Comparison of ENCODE assay signal across 8 cellular contexts in the genomic region with DNA sequence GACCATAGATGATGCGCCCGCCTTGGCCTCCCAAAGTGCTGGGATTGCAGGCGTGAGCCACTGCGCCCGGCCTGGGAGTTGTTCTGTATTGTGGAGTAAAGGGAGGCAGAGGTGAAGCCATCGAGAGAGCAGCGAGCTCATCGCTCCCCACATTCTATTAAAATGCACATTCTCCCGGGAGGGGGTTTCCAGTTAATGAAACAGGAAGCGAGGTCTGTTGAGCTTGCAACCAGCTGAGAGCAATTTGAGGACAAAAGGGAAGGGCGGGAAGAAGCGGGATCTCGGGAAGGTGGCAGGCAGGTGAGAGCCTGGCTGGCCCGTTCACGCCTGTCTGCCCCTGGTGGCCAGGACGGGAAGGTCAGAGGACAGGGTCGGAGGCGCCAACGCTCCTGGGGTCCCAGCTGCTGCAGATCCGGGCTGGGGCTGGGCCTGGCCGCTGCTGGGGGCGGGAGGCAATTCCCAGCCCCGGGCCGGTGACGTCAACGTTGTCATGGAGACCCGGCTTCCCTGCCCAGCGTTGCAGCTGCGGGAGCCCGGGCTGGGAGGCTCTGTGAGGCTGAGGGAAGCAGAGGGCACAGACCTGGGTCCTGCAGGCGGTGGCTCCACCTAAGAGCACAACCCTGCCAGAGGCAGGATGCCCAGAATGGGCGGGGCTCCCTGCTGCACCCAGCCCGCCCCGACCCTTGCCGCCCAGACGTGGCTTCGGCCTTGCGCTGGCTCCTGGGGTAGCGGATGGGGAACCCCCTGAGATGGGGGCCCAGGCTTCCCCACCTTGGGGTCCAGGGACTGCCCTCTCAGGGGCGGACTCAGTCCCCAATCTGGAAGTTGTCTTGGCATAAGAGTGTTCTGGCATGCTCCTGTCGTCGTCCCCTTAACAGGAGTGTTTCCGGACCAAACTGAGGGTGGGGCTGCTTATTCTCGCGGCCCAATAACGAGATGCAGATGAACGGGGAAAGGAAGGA. TPM values are rescaled to one million over a fixed set of nuclear protein-coding genes. Genes with fewer than 3 reads are reported as not detected.
DNase-seq lines count a peak whose midpoint lies in the region; ATAC-seq and TF ChIP-seq lines count a peak whose summit lies in the region.

No MANE protein-coding gene starts in this region.

- ATAC-seq in GM18498 (IDR thresholded peaks at IDR 0.05; ENCODE audit: unreplicated experiment) (peak; percentile 78), HG02938 (IDR thresholded peaks at IDR 0.05; ENCODE audit: unreplicated experiment) (peak; percentile 66), left lobe of liver (peak; percentile 94)

- peak; percentile 22 for TF ChIP-seq CTCF in coronary artery (IDR thresholded peaks at IDR 0.05)

- H3K4me3 ChIP-seq in coronary artery = peak overlapping the region; percentile 69

- peak overlapping the region in 1 of 2 donors; percentile 46 for H3K27ac ChIP-seq in coronary artery

- peak; percentile 84 for DNase-seq in NCI-H2107 treated with DMSO at 0.1 percent for 48 hours (lab: John Stamatoyannopoulos, UW; ENCODE audit: unreplicated experiment)
- peak; percentile 57 to 58 for DNase-seq in activated CD4-positive, alpha-beta T cell treated with anti-CD3 and anti-CD28 coated beads for 4 hours
- DNase-seq in coronary artery (ENCODE audit: low spot score) = peak; percentile 87
- DNase-seq in left lobe of liver (ENCODE audit: low spot score) = peak; percentile 88
- peak; percentile 59 for DNase-seq in stimulated activated CD4-positive, alpha-beta T cell treated with anti-CD3 and anti-CD28 coated beads, Interleukin-1b, Interleukin-23, amount 100 ng/mL, for 48 hours
- DNase-seq in NK-92 (lab: John Stamatoyannopoulos, UW; ENCODE audit: unreplicated experiment) = no peak

RNA-seq across cellular contexts. Expression of gene PLCG2, which starts 48.7 kb away (rescaled TPM):
- total RNA-seq in left lobe of liver = 12.1 TPM
